In the genomic region with DNA sequence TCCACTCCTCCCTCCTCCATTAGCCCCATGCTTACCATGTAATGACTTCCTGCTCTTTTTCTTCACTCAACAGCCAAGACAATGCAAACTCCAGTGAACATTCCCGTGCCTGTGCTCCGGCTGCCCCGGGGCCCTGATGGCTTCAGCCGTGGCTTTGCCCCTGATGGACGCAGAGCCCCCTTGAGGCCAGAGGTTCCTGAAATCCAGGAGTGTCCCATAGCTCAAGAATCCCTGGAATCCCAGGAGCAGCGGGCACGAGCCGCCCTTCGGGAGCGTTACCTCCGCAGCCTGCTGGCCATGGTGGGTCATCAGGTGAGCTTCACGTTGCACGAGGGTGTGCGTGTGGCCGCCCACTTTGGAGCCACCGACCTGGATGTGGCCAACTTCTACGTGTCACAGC, we compare ENCODE assay signal across 1 cellular context.
TF ChIP-seq lines count a peak whose summit lies in the region.

No MANE protein-coding gene starts in this region.

TF ChIP-seq in GM12878, 131 proteins besides CTCF, POLR2A, EP300 and RAD21:
- TF ChIP-seq RUNX3 (IDR thresholded peaks at IDR 0.05; ENCODE audit: low read length), result no peak
- TF ChIP-seq CBX5 (IDR thresholded peaks at IDR 0.05; ENCODE audit: low read depth), result no peak
